ENCODE assay signal across 1 cellular context in the genomic region with DNA sequence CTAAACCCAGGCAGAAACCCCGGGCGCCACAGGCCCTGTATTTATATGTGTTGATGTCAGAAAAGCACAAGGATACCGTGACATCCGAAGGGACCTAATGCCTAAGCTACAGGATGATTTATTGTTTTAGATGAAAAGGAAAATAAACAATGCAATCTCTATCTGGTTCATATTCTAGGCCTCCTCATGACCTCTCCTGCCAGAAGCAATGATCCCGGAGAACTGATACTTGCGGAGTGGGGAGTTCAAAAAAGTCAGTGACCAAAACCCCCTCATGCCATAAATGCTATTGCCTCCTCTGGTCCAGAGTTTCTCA.
TF ChIP-seq lines count a peak whose summit lies in the region.

No MANE protein-coding gene starts in this region.

TF ChIP-seq in IMR-90, 13 proteins besides CTCF, POLR2A, EP300 and RAD21 (continued from another document):
- TF ChIP-seq, protein P1, sequence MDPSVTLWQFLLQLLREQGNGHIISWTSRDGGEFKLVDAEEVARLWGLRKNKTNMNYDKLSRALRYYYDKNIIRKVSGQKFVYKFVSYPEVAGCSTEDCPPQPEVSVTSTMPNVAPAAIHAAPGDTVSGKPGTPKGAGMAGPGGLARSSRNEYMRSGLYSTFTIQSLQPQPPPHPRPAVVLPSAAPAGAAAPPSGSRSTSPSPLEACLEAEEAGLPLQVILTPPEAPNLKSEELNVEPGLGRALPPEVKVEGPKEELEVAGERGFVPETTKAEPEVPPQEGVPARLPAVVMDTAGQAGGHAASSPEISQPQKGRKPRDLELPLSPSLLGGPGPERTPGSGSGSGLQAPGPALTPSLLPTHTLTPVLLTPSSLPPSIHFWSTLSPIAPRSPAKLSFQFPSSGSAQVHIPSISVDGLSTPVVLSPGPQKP (IDR thresholded peaks at IDR 0.05; ENCODE audit: borderline replicate concordance, low read depth, low read length), result no peak
- no peak for TF ChIP-seq CHD1 (IDR thresholded peaks at IDR 0.05; ENCODE audit: low read depth, low read length)
- TF ChIP-seq CEBPB (IDR thresholded peaks at IDR 0.05; ENCODE audit: low read depth, low read length), result no peak; the same call in 1 of the 2 replicates
- TF ChIP-seq SMC3 (IDR thresholded peaks at IDR 0.05; ENCODE audit: low read depth, low read length), result no peak
- TF ChIP-seq RCOR1 (IDR thresholded peaks at IDR 0.05; ENCODE audit: insufficient replicate concordance, low read length), result peak; percentile 47
